Comparison of ENCODE assay signal across 29 cellular contexts in genomic region chr19:2197270-2197669, GRCh38. TPM values are rescaled to one million over a fixed set of nuclear protein-coding genes. Genes with fewer than 3 reads are reported as not detected.
A peak's percentile ranks its signal among the peaks of the same experiment; 100 is the strongest.
DNase-seq lines count a peak whose midpoint lies in the region; ATAC-seq, FAIRE-seq and TF ChIP-seq lines count a peak whose summit lies in the region.
"Had no signal": no experiment of that assay in that cellular context is flagged by ENCODE, and none has a peak within 500 bp of the region (broad histone marks: within the 10 kb centered on the region; RNA-seq: fewer than 3 reads in every experiment).

No MANE protein-coding gene starts in this region.

- no peaks in the 10 kb centered on the region for H3K36me3 Mint-ChIP-seq in activated naive CD4-positive, alpha-beta T cell treated with anti-CD3 and anti-CD28 coated beads, Interleukin-2, amount 50 U/mL, for 72 hours

- no peak overlapping the region for H3K4ac ChIP-seq in IMR-90 (ENCODE audit: low read depth, low read length)
- no peak overlapping the region for H3K4ac ChIP-seq in H1 (replicated peaks; ENCODE audit: insufficient read length, low read depth, low read length)
- H3K4ac ChIP-seq in neuronal stem cell (ENCODE audit: low read length), result no peak overlapping the region

- H2BK12ac ChIP-seq in H1 (ENCODE audit: low read depth, low read length) (no peak overlapping the region), neuronal stem cell (ENCODE audit: low read length) (peak overlapping the region; percentile 30)

- DNase-seq in activated naive CD4-positive, alpha-beta T cell treated with anti-CD3 and anti-CD28 coated beads, Interleukin-2, amount 50 U/mL, for 72 hours (ENCODE audit: low spot score in 2 of 2), result no peak
- DNase-seq in activated naive CD4-positive, alpha-beta T cell treated with Interleukin-2 at 50 U/mL for 16 hours, result no peak
- no peak for DNase-seq in IMR-90
- no peak for DNase-seq in H1 (ENCODE audit: low read depth in 1 of 2, low spot score in 2 of 2)
- DNase-seq in neuronal stem cell (ENCODE audit: low spot score), result no peak
- DNase-seq in Kasumi-1 (lab: John Stamatoyannopoulos, UW), result no peak
- no peak for DNase-seq in GM12891 (ENCODE audit: insufficient read length, low spot score)
- DNase-seq in NCI-H2081 (lab: John Stamatoyannopoulos, UW), result no peak
- DNase-seq: AML-193; Caco-2; CD8-positive, alpha-beta T cell; DMS 273 treated with DMSO at 0.1 percent for 48 hours; DMS79 treated with DMSO at 0.1 percent for 48 hours; GF-D8; KBM-7; MG63; NCI-H1105 treated with DMSO at 0.1 percent for 48 hours; NCI-H146; NCI-H1930; NCI-H2227 treated with DMSO at 0.1 percent for 48 hours; NCI-H510A; NCI-H69; RPMI8226; SHP77 had no signal

- peak overlapping the region; percentile 31 for H2AK9ac ChIP-seq in IMR-90 (replicated peaks; ENCODE audit: low read depth, low read length, poor library complexity)

- TF ChIP-seq EP300 in H1 (IDR thresholded peaks at IDR 0.05; ENCODE audit: borderline replicate concordance in 1 of 2, low read depth in 2 of 2, low read length in 2 of 2), result no peak

- H2BK15ac ChIP-seq in IMR-90 (ENCODE audit: low read depth, low read length), result no peak overlapping the region
- H2BK15ac ChIP-seq in H1 (ENCODE audit: low read length), result no peak overlapping the region
- no peak overlapping the region for H2BK15ac ChIP-seq in neuronal stem cell (ENCODE audit: low read length)

- H3K4me1 ChIP-seq in IMR-90 (ENCODE audit: control insufficient read depth, insufficient read depth, low read length), result no peaks in the 10 kb centered on the region
- no peaks in the 10 kb centered on the region for H3K4me1 ChIP-seq in H1 (replicated peaks in 1 of 4; ENCODE audit: control insufficient read depth in 3 of 4, insufficient read depth in 4 of 4, low read length in 3 of 4)
- peaks cover 0 to 7% of the 10 kb centered on the region in 2 donors for H3K4me1 ChIP-seq in neuronal stem cell (ENCODE audit: control insufficient read depth in 2 of 2, insufficient read depth in 1 of 2, low read depth in 1 of 2, low read length in 2 of 2)
- H3K4me1 ChIP-seq: Caco-2 had no signal

- H4K91ac ChIP-seq in IMR-90 (ENCODE audit: insufficient read depth, low read depth, low read length), result no peak overlapping the region
- H4K91ac ChIP-seq in H1 (replicated peaks; ENCODE audit: insufficient read length, low read length), result no peak overlapping the region
- H4K91ac ChIP-seq in neuronal stem cell (ENCODE audit: low read depth, low read length, poor library complexity), result no peak overlapping the region

- no peaks in the 10 kb centered on the region for H3K9me3 Mint-ChIP-seq in activated naive CD4-positive, alpha-beta T cell treated with anti-CD3 and anti-CD28 coated beads, Interleukin-2, amount 50 U/mL, for 72 hours
- H3K9me3 Mint-ChIP-seq: CD8-positive, alpha-beta T cell had no signal

- no peak overlapping the region for H3K4me3 ChIP-seq in IMR-90 (ENCODE audit: insufficient read depth, low read depth, low read length)
- H3K4me3 ChIP-seq in H1 (ENCODE audit: extremely low read depth in 1 of 4, insufficient read depth in 2 of 4, low read depth in 3 of 4, low read length in 4 of 4), result no peak overlapping the region
- no peak overlapping the region for H3K4me3 ChIP-seq in neuronal stem cell (ENCODE audit: low read length in 2 of 2)
- H3K4me3 ChIP-seq: MG63 had no signal

- 97% methylated on average over 11 of the region's 15 CpGs; no CpG with 5 or more reads in 1 of the 2 experiments for WGBS in IMR-90 (ENCODE audit: extremely low coverage in 2 of 2, insufficient read length in 1 of 2), 2 experiments
- WGBS in H1 (ENCODE audit: extremely low coverage in 1 of 2, insufficient coverage in 1 of 2, insufficient read length in 1 of 2, insufficient replicate concordance in 2 of 2, low coverage in 1 of 2, low lambda C conversion rate in 2 of 2, missing lambda C conversion rate in 1 of 2), 2 experiments, result 98% methylated on average over 14 of the region's 15 CpGs; no CpG with 5 or more reads in 1 of the 2 experiments
- no CpG with 5 or more reads among the region's 15 CpGs for WGBS in neuronal stem cell (ENCODE audit: extremely low coverage in 2 of 2, insufficient read length in 2 of 2, insufficient replicate concordance in 1 of 2), 2 donors

- H2AFZ ChIP-seq in IMR-90 (replicated peaks; ENCODE audit: low read length, poor library complexity) (peak overlapping the region; percentile 49), H1 (ENCODE audit: low read length) (no peak overlapping the region), neuronal stem cell (ENCODE audit: low read length) (no peak overlapping the region)

- intact Hi-C loops in IMR-90 (cut with micrococcal nuclease), result no loop called here

- H4K5ac ChIP-seq in IMR-90 (ENCODE audit: low read depth, low read length) (no peak overlapping the region), H1 (ENCODE audit: insufficient read length, low read depth, low read length) (no peak overlapping the region)

- H2BK120ac ChIP-seq in IMR-90 (ENCODE audit: low read depth, low read length), result no peak overlapping the region
- no peak overlapping the region for H2BK120ac ChIP-seq in H1 (replicated peaks; ENCODE audit: low read depth, low read length)
- no peak overlapping the region for H2BK120ac ChIP-seq in neuronal stem cell (ENCODE audit: low read depth, low read length)

- H3K27ac ChIP-seq in IMR-90 (ENCODE audit: insufficient read depth, low read length), result no peak overlapping the region
- 0 out of 2 replicates have a peak overlapping the region, but pooled peaks have one; percentile 10 for H3K27ac ChIP-seq in H1 (ENCODE audit: low read depth, low read length)
- H3K27ac ChIP-seq in neuronal stem cell (replicated peaks; ENCODE audit: low read length), result no peak overlapping the region
- H3K27ac ChIP-seq: C4-2B had no signal

- H4K8ac ChIP-seq in IMR-90 (ENCODE audit: low read depth in 2 of 2, low read length in 2 of 2) (no peak overlapping the region), H1 (ENCODE audit: extremely low read depth, insufficient read depth, low read length) (peak overlapping the region; percentile 68; the same call in 1 of the 2 replicates), neuronal stem cell (ENCODE audit: low read depth, low read length) (no peak overlapping the region)

- H3K14ac ChIP-seq in IMR-90 (replicated peaks; ENCODE audit: low read depth, low read length), result no peak overlapping the region
- H3K14ac ChIP-seq in H1 (ENCODE audit: insufficient read length), result no peak overlapping the region
- peak overlapping the region; percentile 17 for H3K14ac ChIP-seq in neuronal stem cell (ENCODE audit: low read length)

- BruUV-seq in IMR-90 (replicated peaks; lab: Mats Ljungman, UMichigan), result no TSS peak

- in situ Hi-C loops in IMR-90 (cut with MboI; ENCODE audit: low sequenced_read_pairs), result no loop called here

- POLR2A ChIA-PET in IMR-90 (lab: Charles Lee; ENCODE audit: unreplicated experiment), result no interaction called here
- POLR2A ChIA-PET in H1 (lab: Charles Lee; ENCODE audit: partially characterized antibody), result no interaction called here

- H3K56ac ChIP-seq in IMR-90 (ENCODE audit: extremely low read depth, insufficient read depth, low read length) (no peak overlapping the region), H1 (replicated peaks; ENCODE audit: insufficient read length, low read depth, low read length) (no peak overlapping the region)

- dilution Hi-C loops in IMR-90 (cut with HindIII; ENCODE audit: low sequenced_read_pairs, unreplicated experiment), result no loop called here

- H3K23me2 ChIP-seq in H1 (ENCODE audit: low read depth, low read length), result no peaks in the 10 kb centered on the region

- CTCF ChIA-PET in IMR-90 (lab: Yijun Ruan, JAX), result no interaction called here
- CTCF ChIA-PET in H1 (lab: Charles Lee; ENCODE audit: partially characterized antibody), result interaction anchor here (1.0 to 5.1 kb wide), 3 partner anchors 17 to 43 kb away, joined by 3 to 50 read pairs (median 5); no protein-coding TSS in a partner anchor

- TF ChIP-seq CTCF in IMR-90 (conservative IDR thresholded peaks at IDR 0.05; ENCODE audit: low read depth, low read length), result no peak
- TF ChIP-seq CTCF in H1 (IDR thresholded peaks at IDR 0.05; ENCODE audit: control extremely low read depth in 1 of 3, insufficient read depth in 1 of 3, low read depth in 1 of 3, low read length in 3 of 3), result no peak

- H3K4me2 ChIP-seq in IMR-90 (ENCODE audit: low read depth, low read length), result no peak overlapping the region
- H3K4me2 ChIP-seq in H1 (ENCODE audit: insufficient read depth in 1 of 2, low read depth in 2 of 2, low read length in 2 of 2), result no peak overlapping the region
- H3K4me2 ChIP-seq in neuronal stem cell (ENCODE audit: insufficient read depth, low read length, poor library complexity, severe bottlenecking), result no peak overlapping the region

- peaks cover 2% of the 10 kb centered on the region; the same call in 1 of the 2 replicates for H3K9me1 ChIP-seq in IMR-90 (ENCODE audit: insufficient read depth, low read length)

- peak overlapping the region; percentile 37 to 44 for H3K27ac Mint-ChIP-seq in activated naive CD4-positive, alpha-beta T cell treated with anti-CD3 and anti-CD28 coated beads, Interleukin-2, amount 50 U/mL, for 72 hours

- no peak for ATAC-seq in activated naive CD4-positive, alpha-beta T cell treated with anti-CD3 and anti-CD28 coated beads, Interleukin-2, amount 50 U/mL, for 72 hours
- ATAC-seq in IMR-90 (ENCODE audit: low read depth), result no peak
- ATAC-seq: CD8-positive, alpha-beta T cell had no signal

- H3K23ac ChIP-seq in IMR-90 (ENCODE audit: low read depth, low read length) (no peak overlapping the region), H1 (ENCODE audit: insufficient read length) (no peak overlapping the region), neuronal stem cell (ENCODE audit: low read depth, low read length, poor library complexity) (no peak overlapping the region)

- H2BK20ac ChIP-seq in IMR-90 (ENCODE audit: low read depth, low read length) (no peak overlapping the region), H1 (ENCODE audit: low read length) (no peak overlapping the region)

- TF ChIP-seq RAD21 in IMR-90 (IDR thresholded peaks at IDR 0.05; ENCODE audit: low read length) (no peak), H1 (IDR thresholded peaks at IDR 0.05 in 1 of 2, conservative IDR thresholded peaks at IDR 0.05 in 1 of 2; ENCODE audit: low read depth in 2 of 2, low read length in 2 of 2) (no peak)

- peaks cover 36% of the 10 kb centered on the region for H4K20me1 ChIP-seq in IMR-90 (ENCODE audit: insufficient read depth, low read length)
- peaks cover 10 to 33% of the 10 kb centered on the region in 2 experiments for H4K20me1 ChIP-seq in H1 (replicated peaks in 1 of 2; ENCODE audit: control insufficient read depth in 1 of 2, insufficient read depth in 2 of 2, low read length in 2 of 2)

- H3K79me2 ChIP-seq in H1 (ENCODE audit: control insufficient read depth in 1 of 2, insufficient read depth in 2 of 2, low read length in 2 of 2), result peaks cover 0 to 24% of the 10 kb centered on the region in 2 experiments; a peak in 2 of 4 replicates

- no peaks in the 10 kb centered on the region for H3K9me3 ChIP-seq in IMR-90 (ENCODE audit: control insufficient read depth, insufficient read depth, low read length)
- H3K9me3 ChIP-seq in H1 (ENCODE audit: insufficient read depth in 2 of 2, low read depth in 1 of 2, low read length in 1 of 2), result peaks cover 4% of the 10 kb centered on the region in 2 experiments; a peak in 2 of 4 replicates
- no peaks in the 10 kb centered on the region for H3K9me3 ChIP-seq in neuronal stem cell (replicated peaks in 1 of 2; ENCODE audit: control insufficient read depth in 2 of 2, insufficient read depth in 1 of 2, low read depth in 1 of 2, low read length in 2 of 2)
- H3K9me3 ChIP-seq: Caco-2, MG63 had no signal

- TF ChIP-seq POLR2A in IMR-90 (IDR thresholded peaks at IDR 0.05; ENCODE audit: low read depth, low read length) (no peak), H1 (IDR thresholded peaks at IDR 0.05; ENCODE audit: control extremely low read depth in 1 of 2, low read depth in 2 of 2, low read length in 2 of 2) (no peak), GM12891 (IDR thresholded peaks at IDR 0.05; ENCODE audit: low read depth, low read length) (no peak)

- H2AK5ac ChIP-seq in IMR-90 (ENCODE audit: low read depth, low read length), result 0 out of 2 replicates have a peak overlapping the region, but pooled peaks have one; percentile 18
- H2AK5ac ChIP-seq in H1 (ENCODE audit: low read depth, low read length), result no peak overlapping the region
- no peak overlapping the region for H2AK5ac ChIP-seq in neuronal stem cell (ENCODE audit: low read depth, low read length)

- H3K27me3 ChIP-seq in IMR-90 (ENCODE audit: control insufficient read depth, insufficient read depth, low read length) (no peaks in the 10 kb centered on the region), H1 (replicated peaks in 1 of 4; ENCODE audit: control insufficient read depth in 3 of 4, extremely low read depth in 1 of 4, insufficient read depth in 3 of 4, low read length in 3 of 4) (no peaks in the 10 kb centered on the region), neuronal stem cell (ENCODE audit: control insufficient read depth in 3 of 3, insufficient read depth in 3 of 3, low read depth in 1 of 3, low read length in 3 of 3) (no peaks in the 10 kb centered on the region)
- H3K27me3 ChIP-seq: MG63 had no signal

- no peak for FAIRE-seq in H1 (lab: Jason Lieb, UNC)
- FAIRE-seq in GM12891 (lab: Jason Lieb, UNC), result no peak
- FAIRE-seq: GM12892, GM19239, H54, HTR-8/SVneo had no signal

- H3K79me1 ChIP-seq in IMR-90 (ENCODE audit: low read depth in 1 of 2, low read length in 2 of 2) (peaks cover 13 to 86% of the 10 kb centered on the region in 2 experiments), H1 (ENCODE audit: low read depth, low read length) (peaks cover 16% of the 10 kb centered on the region; the same call in 1 of the 2 replicates), neuronal stem cell (ENCODE audit: low read depth, low read length) (peaks cover 25% of the 10 kb centered on the region)

- no peak overlapping the region for H3K9ac ChIP-seq in IMR-90 (ENCODE audit: low read depth, low read length)
- no peak overlapping the region for H3K9ac ChIP-seq in H1 (replicated peaks in 1 of 4; ENCODE audit: extremely low read depth in 1 of 4, low read depth in 3 of 4, low read length in 3 of 4)
- H3K9ac ChIP-seq in neuronal stem cell (ENCODE audit: low read depth, low read length, poor library complexity), result peak overlapping the region; percentile 70

- H2BK5ac ChIP-seq in IMR-90 (ENCODE audit: low read depth, low read length, poor library complexity, severe bottlenecking) (no peak overlapping the region), H1 (ENCODE audit: low read depth, low read length) (no peak overlapping the region), neuronal stem cell (ENCODE audit: low read length) (peak overlapping the region; percentile 53)

- H3K36me3 ChIP-seq in IMR-90 (ENCODE audit: control insufficient read depth, insufficient read depth, low read length) (peaks cover 52% of the 10 kb centered on the region), H1 (ENCODE audit: control insufficient read depth in 2 of 4, insufficient read depth in 4 of 4, low read length in 3 of 4) (peaks cover 0 to 15% (median 5%) of the 10 kb centered on the region in 4 experiments; a peak in 4 of 8 replicates), neuronal stem cell (replicated peaks in 1 of 2; ENCODE audit: control insufficient read depth in 2 of 2, insufficient read depth in 2 of 2, low read length in 2 of 2) (peaks cover 42 to 87% of the 10 kb centered on the region in 2 donors)
- H3K36me3 ChIP-seq: MG63 had no signal

- H3K18ac ChIP-seq in IMR-90 (ENCODE audit: low read depth, low read length) (no peak overlapping the region), H1 (ENCODE audit: extremely low read depth, low read length) (no peak overlapping the region), neuronal stem cell (ENCODE audit: low read length) (peak overlapping the region; percentile 59)

RNA-seq across cellular contexts. Expression of gene DOT1L, which starts 33.5 kb away (rescaled TPM):
- total RNA-seq in activated naive CD4-positive, alpha-beta T cell treated with anti-CD3 and anti-CD28 coated beads, Interleukin-2, amount 50 U/mL, for 72 hours, result 100 to 1,000 TPM in 1 of 2 donors, 10 to 100 TPM in 1; 64.2 to 154 TPM
- total RNA-seq in IMR-90 (2012; rRNA removed), result 2.5 TPM in 2 replicates
- polyA plus RNA-seq in IMR-90 (2012; rRNA removed), result 12.6 and 22.0 TPM in 2 replicates
- 10.1 and 10.4 TPM in 2 replicates for polyA plus RNA-seq in IMR-90 (2012; cell fraction: cytosol; rRNA removed)
- 43.0 and 136 TPM in 2 replicates for polyA plus RNA-seq in IMR-90 (2012; cell fraction: nucleus; rRNA removed; ENCODE audit: low replicate concordance)
- total RNA-seq in H1 (2021; fragmentation: NEBNext Ultra II Directional; extraction: Animal tissue kit (Norgen Biotek cat#: 25700)), result 74.8 and 76.3 TPM in 2 replicates
- polyA plus RNA-seq in H1 (2011; rRNA removed), result 17.5 and 39.8 TPM in 2 replicates
- polyA plus RNA-seq in H1 (2011; cell fraction: cytosol; rRNA removed), result 28.6 TPM
- 232 TPM for polyA plus RNA-seq in H1 (2011; cell fraction: nucleus; rRNA removed)
- polyA plus RNA-seq in H1 (2012, experiment 1 of 2), result 37.0 to 51.6 TPM (median 48.5 TPM) in 4 replicates
- 26.6 TPM for polyA plus RNA-seq in H1 (2012, experiment 2 of 2)
- 36.4 TPM for polyA plus RNA-seq in H1 (2013, experiment 1 of 2)
- 32.3 TPM for polyA plus RNA-seq in H1 (2013, experiment 2 of 2)
- 16.0 and 21.9 TPM in 2 replicates for polyA minus RNA-seq in H1 (2011; rRNA and poly(A)+ RNA removed)
- polyA minus RNA-seq in H1 (2011; cell fraction: cytosol; rRNA and poly(A)+ RNA removed), result 24.8 TPM
- 49.1 TPM for polyA minus RNA-seq in H1 (2011; cell fraction: nucleus; rRNA and poly(A)+ RNA removed)
- polyA plus RNA-seq in neuronal stem cell (2013, experiment 1 of 2), result 38.2 TPM
- 38.1 TPM for polyA plus RNA-seq in neuronal stem cell (2013, experiment 2 of 2)
- 18.5 TPM for polyA plus RNA-seq in GM12891 (2012; ENCODE audit: low read depth, missing spikeins)

RNA-seq across cellular contexts. Expression of gene PLEKHJ1, which starts 38.9 kb away (rescaled TPM):
- total RNA-seq in activated naive CD4-positive, alpha-beta T cell treated with anti-CD3 and anti-CD28 coated beads, Interleukin-2, amount 50 U/mL, for 72 hours, result 10 to 100 TPM; 41.9 to 69.9 TPM
- total RNA-seq in IMR-90 (2012; rRNA removed), result 31.7 and 33.1 TPM in 2 replicates
- 62.8 and 69.8 TPM in 2 replicates for polyA plus RNA-seq in IMR-90 (2012; rRNA removed)
- 88.7 and 101 TPM in 2 replicates for polyA plus RNA-seq in IMR-90 (2012; cell fraction: cytosol; rRNA removed)
- polyA plus RNA-seq in IMR-90 (2012; cell fraction: nucleus; rRNA removed; ENCODE audit: low replicate concordance), result 146 and 214 TPM in 2 replicates
- 135 TPM in 2 replicates for total RNA-seq in H1 (2021; fragmentation: NEBNext Ultra II Directional; extraction: Animal tissue kit (Norgen Biotek cat#: 25700))
- polyA plus RNA-seq in H1 (2011; rRNA removed), result 187 and 235 TPM in 2 replicates
- 217 TPM for polyA plus RNA-seq in H1 (2011; cell fraction: cytosol; rRNA removed)
- 175 TPM for polyA plus RNA-seq in H1 (2011; cell fraction: nucleus; rRNA removed)
- 118 to 165 TPM (median 146 TPM) in 4 replicates for polyA plus RNA-seq in H1 (2012, experiment 1 of 2)
- 185 TPM for polyA plus RNA-seq in H1 (2012, experiment 2 of 2)
- 108 TPM for polyA plus RNA-seq in H1 (2013, experiment 1 of 2)
- polyA plus RNA-seq in H1 (2013, experiment 2 of 2), result 117 TPM
- polyA minus RNA-seq in H1 (2011; rRNA and poly(A)+ RNA removed), result 29.0 and 35.2 TPM in 2 replicates
- polyA minus RNA-seq in H1 (2011; cell fraction: cytosol; rRNA and poly(A)+ RNA removed), result 43.3 TPM
- 40.6 TPM for polyA minus RNA-seq in H1 (2011; cell fraction: nucleus; rRNA and poly(A)+ RNA removed)
- 94.6 TPM for polyA plus RNA-seq in neuronal stem cell (2013, experiment 1 of 2)
- polyA plus RNA-seq in neuronal stem cell (2013, experiment 2 of 2), result 92.1 TPM
- 66.6 TPM for polyA plus RNA-seq in GM12891 (2012; ENCODE audit: low read depth, missing spikeins)

RNA-seq across cellular contexts. Expression of gene SF3A2, which starts 39.4 kb away (rescaled TPM):
- 100 to 1,000 TPM; 145 to 154 TPM for total RNA-seq in activated naive CD4-positive, alpha-beta T cell treated with anti-CD3 and anti-CD28 coated beads, Interleukin-2, amount 50 U/mL, for 72 hours
- total RNA-seq in IMR-90 (2012; rRNA removed), result 4.8 and 7.5 TPM in 2 replicates
- polyA plus RNA-seq in IMR-90 (2012; rRNA removed), result 29.8 and 34.5 TPM in 2 replicates
- 18.6 and 34.5 TPM in 2 replicates for polyA plus RNA-seq in IMR-90 (2012; cell fraction: cytosol; rRNA removed)
- polyA plus RNA-seq in IMR-90 (2012; cell fraction: nucleus; rRNA removed; ENCODE audit: low replicate concordance), result 82.8 and 174 TPM in 2 replicates
- 142 and 146 TPM in 2 replicates for total RNA-seq in H1 (2021; fragmentation: NEBNext Ultra II Directional; extraction: Animal tissue kit (Norgen Biotek cat#: 25700))
- polyA plus RNA-seq in H1 (2011; rRNA removed), result 15.3 and 31.2 TPM in 2 replicates
- polyA plus RNA-seq in H1 (2011; cell fraction: cytosol; rRNA removed), result 22.1 TPM
- polyA plus RNA-seq in H1 (2011; cell fraction: nucleus; rRNA removed), result 171 TPM
- polyA plus RNA-seq in H1 (2012, experiment 1 of 2), result 97.0 to 157 TPM (median 147 TPM) in 4 replicates
- polyA plus RNA-seq in H1 (2012, experiment 2 of 2), result 117 TPM
- polyA plus RNA-seq in H1 (2013, experiment 1 of 2), result 109 TPM
- 101 TPM for polyA plus RNA-seq in H1 (2013, experiment 2 of 2)
- 18.4 and 22.8 TPM in 2 replicates for polyA minus RNA-seq in H1 (2011; rRNA and poly(A)+ RNA removed)
- 64.4 TPM for polyA minus RNA-seq in H1 (2011; cell fraction: cytosol; rRNA and poly(A)+ RNA removed)
- polyA minus RNA-seq in H1 (2011; cell fraction: nucleus; rRNA and poly(A)+ RNA removed), result 112 TPM
- polyA plus RNA-seq in neuronal stem cell (2013, experiment 1 of 2), result 117 TPM
- polyA plus RNA-seq in neuronal stem cell (2013, experiment 2 of 2), result 115 TPM
- polyA plus RNA-seq in GM12891 (2012; ENCODE audit: low read depth, missing spikeins), result 66.1 TPM

RNA-seq across cellular contexts. Expression of gene AP3D1, which starts 45.9 kb away (rescaled TPM):
- 10 to 100 TPM; 83.5 to 91.7 TPM for total RNA-seq in activated naive CD4-positive, alpha-beta T cell treated with anti-CD3 and anti-CD28 coated beads, Interleukin-2, amount 50 U/mL, for 72 hours
- 75.3 and 76.1 TPM in 2 replicates for total RNA-seq in IMR-90 (2012; rRNA removed)
- polyA plus RNA-seq in IMR-90 (2012; rRNA removed) (129 and 132 TPM in 2 replicates), H1 (2011; rRNA removed) (161 and 227 TPM in 2 replicates)
- polyA plus RNA-seq in IMR-90 (2012; cell fraction: cytosol; rRNA removed), result 112 and 149 TPM in 2 replicates
- 165 and 397 TPM in 2 replicates for polyA plus RNA-seq in IMR-90 (2012; cell fraction: nucleus; rRNA removed; ENCODE audit: low replicate concordance)
- 174 and 184 TPM in 2 replicates for total RNA-seq in H1 (2021; fragmentation: NEBNext Ultra II Directional; extraction: Animal tissue kit (Norgen Biotek cat#: 25700))
- polyA plus RNA-seq in H1 (2011; cell fraction: cytosol; rRNA removed), result 140 TPM
- polyA plus RNA-seq in H1 (2011; cell fraction: nucleus; rRNA removed), result 430 TPM
- polyA plus RNA-seq in H1 (2012, experiment 1 of 2), result 183 to 246 TPM (median 225 TPM) in 4 replicates
- polyA plus RNA-seq in H1 (2012, experiment 2 of 2), result 177 TPM
- polyA plus RNA-seq in H1 (2013, experiment 1 of 2), result 94.5 TPM
- 89.2 TPM for polyA plus RNA-seq in H1 (2013, experiment 2 of 2)
- 225 and 237 TPM in 2 replicates for polyA minus RNA-seq in H1 (2011; rRNA and poly(A)+ RNA removed)
- polyA minus RNA-seq in H1 (2011; cell fraction: cytosol; rRNA and poly(A)+ RNA removed), result 139 TPM
- polyA minus RNA-seq in H1 (2011; cell fraction: nucleus; rRNA and poly(A)+ RNA removed), result 125 TPM
- polyA plus RNA-seq in neuronal stem cell (2013, experiment 1 of 2), result 60.6 TPM
- 60.3 TPM for polyA plus RNA-seq in neuronal stem cell (2013, experiment 2 of 2)
- 80.2 TPM for polyA plus RNA-seq in GM12891 (2012; ENCODE audit: low read depth, missing spikeins)

RNA-seq across cellular contexts. Expression of gene AMH, which starts 51.9 kb away (rescaled TPM):
- 1 to 10 TPM; 1.9 to 2.9 TPM for total RNA-seq in activated naive CD4-positive, alpha-beta T cell treated with anti-CD3 and anti-CD28 coated beads, Interleukin-2, amount 50 U/mL, for 72 hours
- under 0.01 TPM in 1 of 2 replicates, not detected in the other for total RNA-seq in IMR-90 (2012; rRNA removed)
- polyA plus RNA-seq in IMR-90 (2012; rRNA removed), result 0.86 and 1.5 TPM in 2 replicates
- 0.06 and 0.22 TPM in 2 replicates for polyA plus RNA-seq in IMR-90 (2012; cell fraction: cytosol; rRNA removed)
- 9.1 and 40.5 TPM in 2 replicates for polyA plus RNA-seq in IMR-90 (2012; cell fraction: nucleus; rRNA removed; ENCODE audit: low replicate concordance)
- total RNA-seq in H1 (2021; fragmentation: NEBNext Ultra II Directional; extraction: Animal tissue kit (Norgen Biotek cat#: 25700)), result 13.0 and 15.4 TPM in 2 replicates
- 10.5 and 19.3 TPM in 2 replicates for polyA plus RNA-seq in H1 (2011; rRNA removed)
- polyA plus RNA-seq in H1 (2011; cell fraction: cytosol; rRNA removed), result 10.1 TPM
- 104 TPM for polyA plus RNA-seq in H1 (2011; cell fraction: nucleus; rRNA removed)
- polyA plus RNA-seq in H1 (2012, experiment 1 of 2), result 12.7 to 23.7 TPM (median 18.4 TPM) in 4 replicates
- polyA plus RNA-seq in H1 (2012, experiment 2 of 2), result 9.0 TPM
- 6.7 TPM for polyA plus RNA-seq in H1 (2013, experiment 1 of 2)
- 5.6 TPM for polyA plus RNA-seq in H1 (2013, experiment 2 of 2)
- 0.46 and 0.63 TPM in 2 replicates for polyA minus RNA-seq in H1 (2011; rRNA and poly(A)+ RNA removed)
- polyA minus RNA-seq in H1 (2011; cell fraction: cytosol; rRNA and poly(A)+ RNA removed), result 3.1 TPM
- 13.1 TPM for polyA minus RNA-seq in H1 (2011; cell fraction: nucleus; rRNA and poly(A)+ RNA removed)
- polyA plus RNA-seq in neuronal stem cell (2013, experiment 1 of 2), result 10.1 TPM
- 9.2 TPM for polyA plus RNA-seq in neuronal stem cell (2013, experiment 2 of 2)
- 0.19 TPM for polyA plus RNA-seq in GM12891 (2012; ENCODE audit: low read depth, missing spikeins)

Comparison
In these comparisons a context has a peak if more than half of its experiments do, and no peak if none do; other contexts are left out.
1. RNA of gene DOT1L, which starts 33.5 kb away (total RNA-seq): 64.2 to 154 TPM in activated naive CD4-positive, alpha-beta T cell treated with anti-CD3 and anti-CD28 coated beads, Interleukin-2, amount 50 U/mL, for 72 hours and 74.8 to 76.3 TPM in H1; 2.5 TPM in IMR-90; every median in the first group is over 10 times any median in the second.
2. RNA of gene SF3A2, which starts 39.4 kb away (total RNA-seq): 145 to 154 TPM in activated naive CD4-positive, alpha-beta T cell treated with anti-CD3 and anti-CD28 coated beads, Interleukin-2, amount 50 U/mL, for 72 hours and 142 to 146 TPM in H1; 4.8 to 7.5 TPM in IMR-90; every median in the first group is over 10 times any median in the second.